ENCODE assay signal across 8 cellular contexts in the genomic region with DNA sequence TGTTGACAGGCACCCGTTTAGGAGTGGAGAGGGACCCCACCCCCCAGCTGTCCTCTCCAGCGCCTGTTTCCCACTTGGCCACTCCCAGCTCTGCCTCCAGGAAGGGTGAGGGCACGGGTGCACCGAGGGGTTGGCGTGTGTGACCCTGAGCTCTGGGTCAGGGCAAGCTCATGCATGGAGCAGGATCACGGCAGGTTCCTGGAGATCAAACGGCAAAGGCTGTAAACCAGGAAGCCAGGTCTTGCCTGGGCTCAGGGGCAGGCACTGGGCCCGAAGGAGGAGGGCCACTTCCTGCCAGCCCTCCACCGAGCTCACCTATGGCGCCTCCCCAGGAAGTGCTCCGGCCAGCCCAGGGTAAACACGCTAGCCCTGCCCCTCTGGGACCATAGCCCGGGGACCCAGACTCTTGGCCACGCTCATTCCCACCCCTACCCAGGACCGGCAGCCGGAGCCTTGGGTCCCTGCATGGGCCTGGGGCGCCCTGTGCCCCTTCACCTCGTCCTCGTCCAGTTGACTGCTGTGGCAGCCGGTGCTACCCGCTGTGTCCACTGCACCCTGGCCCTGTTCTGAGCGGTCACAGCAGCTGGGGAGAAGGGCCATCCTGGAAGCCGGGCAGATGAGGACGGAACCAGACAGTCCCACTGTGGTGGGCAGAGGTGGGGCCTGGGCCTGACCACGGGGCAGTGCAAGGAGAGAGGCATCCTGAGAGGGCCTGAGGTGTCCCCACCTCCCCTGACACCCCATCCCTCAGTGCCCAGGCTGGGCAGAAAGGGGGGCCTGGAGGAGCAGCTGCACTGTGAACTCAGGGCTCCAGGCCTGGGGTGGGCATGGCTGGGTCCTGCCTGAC.
DNase-seq lines count a peak whose midpoint lies in the region; ATAC-seq and TF ChIP-seq lines count a peak whose summit lies in the region.

No MANE protein-coding gene starts in this region.

- no peak for TF ChIP-seq CTCF in RWPE2 (IDR thresholded peaks at IDR 0.05; ENCODE audit: poor library complexity, severe bottlenecking)

- H3K27ac ChIP-seq in RWPE2 (ENCODE audit: poor library complexity, severe bottlenecking) (peak overlapping the region; percentile 94), rectal smooth muscle tissue (ENCODE audit: low read depth, low read length) (peak overlapping the region; percentile 37)

- no peaks in the 10 kb centered on the region for H3K27me3 ChIP-seq in RWPE2 (ENCODE audit: insufficient read depth, poor library complexity, severe bottlenecking)
- H3K27me3 ChIP-seq in rectal smooth muscle tissue (ENCODE audit: control insufficient read depth, insufficient read depth, low read length) = no peaks in the 10 kb centered on the region

- ATAC-seq in RWPE2 (ENCODE audit: low read depth) = peak; percentile 57
- ATAC-seq in HG03378 (IDR thresholded peaks at IDR 0.05; ENCODE audit: unreplicated experiment) = no peak

- H3K4me3 ChIP-seq in RWPE2 (ENCODE audit: severe bottlenecking) (peak overlapping the region; percentile 88), rectal smooth muscle tissue (ENCODE audit: low read length) (peak overlapping the region; percentile 47)

- H3K36me3 ChIP-seq in RWPE2 (ENCODE audit: low read depth) (peaks cover 23% of the 10 kb centered on the region), rectal smooth muscle tissue (ENCODE audit: control insufficient read depth, insufficient read depth, low read length) (no peaks in the 10 kb centered on the region)

- DNase-seq in DMS153 (lab: John Stamatoyannopoulos, UW) (peak; percentile 76), RWPE2 (ENCODE audit: low spot score) (peak; percentile 78), glomerular visceral epithelial cell (ENCODE audit: extremely low spot score) (peak; percentile 74), NCI-H1694 treated with DMSO at 0.1 percent for 48 hours (lab: John Stamatoyannopoulos, UW) (no peak), hippocampal formation (lab: John Stamatoyannopoulos, UW) (no peak), anterior cingulate cortex (lab: John Stamatoyannopoulos, UW) (no peak)

- peak overlapping the region; percentile 62 for H3K9ac ChIP-seq in rectal smooth muscle tissue (ENCODE audit: low read length)

- no peaks in the 10 kb centered on the region for H3K9me3 ChIP-seq in RWPE2 (ENCODE audit: severe bottlenecking)

- H3K4me1 ChIP-seq in RWPE2 (ENCODE audit: insufficient read depth, poor library complexity, severe bottlenecking) = peaks cover 28% of the 10 kb centered on the region
- H3K4me1 ChIP-seq in rectal smooth muscle tissue (ENCODE audit: control insufficient read depth, insufficient read depth, low read length) = peaks cover 9% of the 10 kb centered on the region

Comparison
In these comparisons a context has a peak if more than half of its experiments do, and no peak if none do; other contexts are left out.
1. DNase-seq: peak in DMS153 (single experiment), RWPE2 (single experiment) and glomerular visceral epithelial cell (single experiment); none in NCI-H1694 treated with DMSO at 0.1 percent for 48 hours (single experiment), hippocampal formation (0 of 2) and anterior cingulate cortex (0 of 58).